In the genomic region with DNA sequence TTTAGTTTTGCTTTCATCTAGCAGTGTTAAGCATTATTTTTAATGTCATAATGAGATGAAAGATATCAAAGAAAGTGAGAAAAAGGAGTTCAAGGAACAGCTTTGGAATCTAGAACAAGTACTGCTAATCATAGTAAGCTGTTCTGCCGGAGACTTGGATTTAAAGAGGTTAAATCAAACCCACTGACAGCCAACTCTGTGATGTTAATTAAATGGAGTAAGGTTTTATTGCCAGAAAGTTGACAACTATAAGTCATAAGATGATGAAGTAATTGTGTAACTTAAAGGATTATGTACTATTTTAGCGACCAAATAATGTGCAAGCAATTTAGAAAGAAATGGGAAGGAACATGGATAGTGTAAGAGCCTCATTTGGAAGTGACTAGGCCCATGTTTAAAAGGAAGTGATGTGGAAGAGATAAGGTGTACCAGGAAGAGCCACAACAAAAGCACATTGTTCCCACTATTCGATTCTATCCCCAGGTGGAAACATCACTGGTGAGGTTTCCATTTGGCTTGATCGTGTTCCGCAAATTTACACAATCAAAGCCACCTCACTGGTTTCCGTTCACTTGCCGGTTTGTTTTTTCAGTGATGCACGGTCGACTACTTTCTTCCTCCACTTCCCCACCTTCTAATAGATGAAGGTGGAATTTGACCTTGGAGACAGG, we compare ENCODE assay signal across 28 cellular contexts.
A peak's percentile ranks its signal among the peaks of the same experiment; 100 is the strongest.
DNase-seq lines count a peak whose midpoint lies in the region; ATAC-seq and TF ChIP-seq lines count a peak whose summit lies in the region.
"Had no signal": no experiment of that assay in that cellular context is flagged by ENCODE, and none has a peak within 500 bp of the region (broad histone marks: within the 10 kb centered on the region; RNA-seq: fewer than 3 reads in every experiment).

No MANE protein-coding gene starts in this region.

- H3K27me3 ChIP-seq in IMR-90 (ENCODE audit: control insufficient read depth, insufficient read depth, low read length) (no peaks in the 10 kb centered on the region), gastrocnemius medialis (no peaks in the 10 kb centered on the region)
- H3K27me3 ChIP-seq: BLaER1 had no signal

- H3K36me3 ChIP-seq in IMR-90 (ENCODE audit: control insufficient read depth, insufficient read depth, low read length): no peaks in the 10 kb centered on the region
- no peaks in the 10 kb centered on the region for H3K36me3 ChIP-seq in gastrocnemius medialis

- no peaks in the 10 kb centered on the region for H3K4me1 ChIP-seq in IMR-90 (ENCODE audit: control insufficient read depth, insufficient read depth, low read length)
- no peaks in the 10 kb centered on the region for H3K4me1 ChIP-seq in gastrocnemius medialis
- H3K4me1 ChIP-seq: BLaER1 had no signal

- H3K79me1 ChIP-seq in IMR-90 (ENCODE audit: low read depth in 1 of 2, low read length in 2 of 2): no peaks in the 10 kb centered on the region

- WGBS in IMR-90 (ENCODE audit: extremely low coverage in 2 of 2, insufficient read length in 1 of 2), 2 experiments: no CpG with 5 or more reads among the region's 9 CpGs

- H3K4me3 ChIP-seq in IMR-90 (ENCODE audit: insufficient read depth, low read depth, low read length): no peak overlapping the region
- no peak overlapping the region for H3K4me3 ChIP-seq in gastrocnemius medialis
- H3K4me3 ChIP-seq: BLaER1, GM12878, K562, PC-9 had no signal

- in situ Hi-C loops in IMR-90 (cut with MboI; ENCODE audit: low sequenced_read_pairs): no loop called here
- in situ Hi-C loops in gastrocnemius medialis (cut with MboI; ENCODE audit: low sequenced_read_pairs in 4 of 4): no loop called here

- H3K9me3 ChIP-seq in IMR-90 (ENCODE audit: control insufficient read depth, insufficient read depth, low read length): no peaks in the 10 kb centered on the region
- H3K9me3 ChIP-seq in gastrocnemius medialis: no peaks in the 10 kb centered on the region
- H3K9me3 ChIP-seq: BLaER1, SK-N-SH had no signal

- no peak overlapping the region for H2BK120ac ChIP-seq in IMR-90 (ENCODE audit: low read depth, low read length)

- no peak for ATAC-seq in IMR-90 (ENCODE audit: low read depth)
- peak in 1 of 2 donors; percentile 68 for ATAC-seq in gastrocnemius medialis
- no peak for ATAC-seq in HG02885 (IDR thresholded peaks at IDR 0.05; ENCODE audit: poor library complexity, unreplicated experiment)
- ATAC-seq in HG03159 (IDR thresholded peaks at IDR 0.05; ENCODE audit: unreplicated experiment): no peak
- ATAC-seq: GM12878, K562 had no signal

- dilution Hi-C loops in IMR-90 (cut with HindIII; ENCODE audit: low sequenced_read_pairs, unreplicated experiment): no loop called here

- no peak for TF ChIP-seq CTCF in IMR-90 (conservative IDR thresholded peaks at IDR 0.05; ENCODE audit: low read depth, low read length)
- TF ChIP-seq CTCF in gastrocnemius medialis (IDR thresholded peaks at IDR 0.05 in 4 of 5, conservative IDR thresholded peaks at IDR 0.05 in 1 of 5): no peak

- no peak overlapping the region for H4K91ac ChIP-seq in IMR-90 (ENCODE audit: insufficient read depth, low read depth, low read length)

- no peak overlapping the region for H3K14ac ChIP-seq in IMR-90 (replicated peaks; ENCODE audit: low read depth, low read length)

- no peak overlapping the region for H2BK5ac ChIP-seq in IMR-90 (ENCODE audit: low read depth, low read length, poor library complexity, severe bottlenecking)

- POLR2A ChIA-PET in HEK293T (lab: Yijun Ruan, JAX): no interaction called here
- POLR2A ChIA-PET in IMR-90 (lab: Charles Lee; ENCODE audit: unreplicated experiment): no interaction called here

- no peaks in the 10 kb centered on the region for H4K20me1 ChIP-seq in IMR-90 (ENCODE audit: insufficient read depth, low read length)
- H4K20me1 ChIP-seq: BLaER1 had no signal

- H2AK5ac ChIP-seq in IMR-90 (ENCODE audit: low read depth, low read length): no peak overlapping the region

- BruUV-seq in IMR-90 (replicated peaks; lab: Mats Ljungman, UMichigan): no TSS peak

- intact Hi-C loops in IMR-90 (cut with micrococcal nuclease) (loop anchor here (5.0 kb wide), 1 partner anchor 390 kb away; a partner anchor contains a TSS), gastrocnemius medialis (cut with DNase I; ENCODE audit: low total_unique reads) (no loop called here)

- peaks cover 4% of the 10 kb centered on the region; the same call in 1 of the 2 replicates for H3K9me1 ChIP-seq in IMR-90 (ENCODE audit: insufficient read depth, low read length)

- CTCF ChIA-PET in HEK293T (lab: Yijun Ruan, JAX): no interaction called here
- CTCF ChIA-PET in IMR-90 (lab: Yijun Ruan, JAX): no interaction called here

- H3K18ac ChIP-seq in IMR-90 (ENCODE audit: low read depth, low read length): no peak overlapping the region

- no peak for TF ChIP-seq RAD21 in IMR-90 (IDR thresholded peaks at IDR 0.05; ENCODE audit: low read length)

- no peak overlapping the region for H2AFZ ChIP-seq in IMR-90 (replicated peaks; ENCODE audit: low read length, poor library complexity)
- H2AFZ ChIP-seq: PC-9 had no signal

- no peak overlapping the region for H3K4ac ChIP-seq in IMR-90 (ENCODE audit: low read depth, low read length)

- peak overlapping the region; percentile 72; the same call in 1 of the 2 replicates for H2BK20ac ChIP-seq in IMR-90 (ENCODE audit: low read depth, low read length)

- H2BK15ac ChIP-seq in IMR-90 (ENCODE audit: low read depth, low read length): no peak overlapping the region

- no peak overlapping the region for H2AK9ac ChIP-seq in IMR-90 (replicated peaks; ENCODE audit: low read depth, low read length, poor library complexity)

- no peak overlapping the region for H4K8ac ChIP-seq in IMR-90 (ENCODE audit: low read depth in 2 of 2, low read length in 2 of 2)

- TF ChIP-seq POLR2A in IMR-90 (IDR thresholded peaks at IDR 0.05; ENCODE audit: low read depth, low read length) (no peak), gastrocnemius medialis (IDR thresholded peaks at IDR 0.05) (no peak)

- H3K9ac ChIP-seq in IMR-90 (ENCODE audit: low read depth, low read length): no peak overlapping the region
- H3K9ac ChIP-seq: BLaER1, SK-N-SH had no signal

- H3K56ac ChIP-seq in IMR-90 (ENCODE audit: extremely low read depth, insufficient read depth, low read length): no peak overlapping the region

- DNase-seq in HEK293T (ENCODE audit: extremely low spot score) (no peak), IMR-90 (no peak), glomerular endothelial cell (ENCODE audit: extremely low read depth, low read depth, low spot score) (peak; percentile 94), gastrocnemius medialis (no peak), NCI-H1694 (lab: John Stamatoyannopoulos, UW) (no peak)
- DNase-seq: ACHN; CD4-positive, alpha-beta T cell; COR-L47; DMS 273 treated with DMSO at 0.1 percent for 48 hours; DND-41; H7; HFFc6; MM.1S; NCI-H1048; NCI-H1417 treated with DMSO at 0.1 percent for 48 hours; NCI-H187 treated with DMSO at 0.1 percent for 48 hours; NCI-H2227 treated with DMSO at 0.1 percent for 48 hours; NCI-H510A treated with DMSO at 0.1 percent for 48 hours; NCI-H748 treated with DMSO at 0.1 percent for 48 hours; PC-9; RPMI8226; SIG-M5; SK-N-SH had no signal

- H3K23ac ChIP-seq in IMR-90 (ENCODE audit: low read depth, low read length): no peak overlapping the region

- H3K4me2 ChIP-seq in IMR-90 (ENCODE audit: low read depth, low read length): no peak overlapping the region
- H3K4me2 ChIP-seq: BLaER1, PC-9, SK-N-SH had no signal

- H4K5ac ChIP-seq in IMR-90 (ENCODE audit: low read depth, low read length): no peak overlapping the region

- H3K27ac ChIP-seq in IMR-90 (ENCODE audit: insufficient read depth, low read length) (no peak overlapping the region), gastrocnemius medialis (peak overlapping the region; percentile 8 to 55 (median 34))
- H3K27ac ChIP-seq: BLaER1, PC-9 had no signal

TF ChIP-seq in HEK293T, 16 proteins besides CTCF, POLR2A, EP300 and RAD21:
- TF ChIP-seq, protein P1, sequence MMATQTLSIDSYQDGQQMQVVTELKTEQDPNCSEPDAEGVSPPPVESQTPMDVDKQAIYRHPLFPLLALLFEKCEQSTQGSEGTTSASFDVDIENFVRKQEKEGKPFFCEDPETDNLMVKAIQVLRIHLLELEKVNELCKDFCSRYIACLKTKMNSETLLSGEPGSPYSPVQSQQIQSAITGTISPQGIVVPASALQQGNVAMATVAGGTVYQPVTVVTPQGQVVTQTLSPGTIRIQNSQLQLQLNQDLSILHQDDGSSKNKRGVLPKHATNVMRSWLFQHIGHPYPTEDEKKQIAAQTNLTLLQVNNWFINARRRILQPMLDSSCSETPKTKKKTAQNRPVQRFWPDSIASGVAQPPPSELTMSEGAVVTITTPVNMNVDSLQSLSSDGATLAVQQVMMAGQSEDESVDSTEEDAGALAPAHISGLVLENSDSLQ (IDR thresholded peaks at IDR 0.05): peak; percentile 41; the same call in 1 of the 2 replicates
- no peak for TF ChIP-seq LEF1 (IDR thresholded peaks at IDR 0.05; ENCODE audit: borderline replicate concordance)

TF ChIP-seq in IMR-90, 13 proteins besides CTCF, POLR2A, EP300 and RAD21:
- no peak for TF ChIP-seq MAZ (IDR thresholded peaks at IDR 0.05; ENCODE audit: borderline replicate concordance, low read depth, low read length)
- TF ChIP-seq, protein P2, sequence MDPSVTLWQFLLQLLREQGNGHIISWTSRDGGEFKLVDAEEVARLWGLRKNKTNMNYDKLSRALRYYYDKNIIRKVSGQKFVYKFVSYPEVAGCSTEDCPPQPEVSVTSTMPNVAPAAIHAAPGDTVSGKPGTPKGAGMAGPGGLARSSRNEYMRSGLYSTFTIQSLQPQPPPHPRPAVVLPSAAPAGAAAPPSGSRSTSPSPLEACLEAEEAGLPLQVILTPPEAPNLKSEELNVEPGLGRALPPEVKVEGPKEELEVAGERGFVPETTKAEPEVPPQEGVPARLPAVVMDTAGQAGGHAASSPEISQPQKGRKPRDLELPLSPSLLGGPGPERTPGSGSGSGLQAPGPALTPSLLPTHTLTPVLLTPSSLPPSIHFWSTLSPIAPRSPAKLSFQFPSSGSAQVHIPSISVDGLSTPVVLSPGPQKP (IDR thresholded peaks at IDR 0.05; ENCODE audit: borderline replicate concordance, low read depth, low read length): no peak
- TF ChIP-seq, protein P3, sequence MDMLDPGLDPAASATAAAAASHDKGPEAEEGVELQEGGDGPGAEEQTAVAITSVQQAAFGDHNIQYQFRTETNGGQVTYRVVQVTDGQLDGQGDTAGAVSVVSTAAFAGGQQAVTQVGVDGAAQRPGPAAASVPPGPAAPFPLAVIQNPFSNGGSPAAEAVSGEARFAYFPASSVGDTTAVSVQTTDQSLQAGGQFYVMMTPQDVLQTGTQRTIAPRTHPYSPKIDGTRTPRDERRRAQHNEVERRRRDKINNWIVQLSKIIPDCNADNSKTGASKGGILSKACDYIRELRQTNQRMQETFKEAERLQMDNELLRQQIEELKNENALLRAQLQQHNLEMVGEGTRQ (IDR thresholded peaks at IDR 0.05; ENCODE audit: low read depth, low read length): no peak
